Comparison of ENCODE assay signal across 24 cellular contexts in the genomic region with DNA sequence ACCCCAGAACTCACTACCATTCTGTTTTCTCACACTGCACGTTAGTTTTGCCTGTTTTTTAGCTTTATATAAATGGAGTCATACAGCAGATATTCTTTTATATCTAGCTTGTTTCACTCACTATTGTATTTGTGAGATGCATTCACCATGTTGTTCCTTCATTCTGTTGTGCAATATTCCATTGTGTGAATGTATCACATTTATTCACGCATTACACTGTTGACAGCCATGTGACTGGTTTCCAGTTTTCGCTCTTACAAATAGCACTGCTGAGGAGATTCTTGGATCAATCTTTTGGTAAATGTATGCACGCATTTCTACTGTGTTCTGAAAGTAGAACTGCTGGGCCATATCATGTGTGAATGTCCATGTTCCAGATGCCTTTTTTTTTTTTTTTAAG. TPM values are rescaled to one million over a fixed set of nuclear protein-coding genes. Genes with fewer than 3 reads are reported as not detected.
A peak's percentile ranks its signal among the peaks of the same experiment; 100 is the strongest.
DNase-seq lines count a peak whose midpoint lies in the region; ATAC-seq and TF ChIP-seq lines count a peak whose summit lies in the region.
"Had no signal": no experiment of that assay in that cellular context is flagged by ENCODE, and none has a peak within 500 bp of the region (broad histone marks: within the 10 kb centered on the region; RNA-seq: fewer than 3 reads in every experiment).

No MANE protein-coding gene starts in this region.

- TF ChIP-seq CTCF in DOHH2 (IDR thresholded peaks at IDR 0.05; ENCODE audit: low read depth, low read length, poor library complexity, severe bottlenecking) (no peak), OCI-LY1 (IDR thresholded peaks at IDR 0.05; ENCODE audit: low read length) (no peak), omental fat pad (IDR thresholded peaks at IDR 0.05) (no peak)

- H3F3A ChIP-seq in DOHH2 (ENCODE audit: control insufficient read depth, insufficient read depth), result peaks cover 28% of the 10 kb centered on the region
- no peaks in the 10 kb centered on the region for H3F3A ChIP-seq in OCI-LY1 (ENCODE audit: insufficient read depth, low read length)

- DNase-seq in substantia nigra (lab: John Stamatoyannopoulos, UW) (no peak), NCI-H2029 treated with DMSO at 0.1 percent for 48 hours (lab: John Stamatoyannopoulos, UW) (no peak), omental fat pad (ENCODE audit: low spot score) (no peak)
- no peak for DNase-seq in activated CD4-positive, alpha-beta T cell treated with anti-CD3 and anti-CD28 coated beads, Interleukin-2, amount 50 U/mL, for 48 hours
- DNase-seq: CD8-positive, alpha-beta memory T cell; DMS 273 treated with DMSO at 0.1 percent for 48 hours; DMS79; GF-D8; GOT3; HFFc6; MV-4-11; NCI-H1105; NCI-H2029; NCI-H446 treated with DMSO at 0.1 percent for 48 hours; NCI-H526; SIG-M5 had no signal

- H3K4me1 ChIP-seq in DOHH2 (ENCODE audit: control insufficient read depth, low read length) (peaks cover 74% of the 10 kb centered on the region), OCI-LY1 (ENCODE audit: insufficient read depth, low read length, severe bottlenecking) (peaks cover 25% of the 10 kb centered on the region)
- H3K4me1 ChIP-seq: A549 had no signal

- H3K9me2 ChIP-seq in DOHH2 (replicated peaks; ENCODE audit: control insufficient read depth, low read length) (no peaks in the 10 kb centered on the region), OCI-LY1 (ENCODE audit: low read depth, low read length) (no peaks in the 10 kb centered on the region)

- H3K79me2 ChIP-seq in DOHH2 (ENCODE audit: control insufficient read depth, low read length), result peaks cover 4% of the 10 kb centered on the region
- H3K79me2 ChIP-seq in OCI-LY1 (ENCODE audit: insufficient read depth, low read length), result no peaks in the 10 kb centered on the region

- no peak overlapping the region for H3K9ac ChIP-seq in OCI-LY1 (ENCODE audit: low read length)

- no peak overlapping the region for H2AFZ ChIP-seq in OCI-LY1 (ENCODE audit: low read length)

- H3K9me3 ChIP-seq in DOHH2 (ENCODE audit: control insufficient read depth, insufficient read depth, low read length) (peaks cover 4% of the 10 kb centered on the region; the same call in 1 of the 2 replicates), OCI-LY1 (ENCODE audit: low read length) (no peaks in the 10 kb centered on the region)
- H3K9me3 ChIP-seq: A549, HAP-1 had no signal

- H3K4me3 ChIP-seq in DOHH2 (ENCODE audit: low read length) (peak overlapping the region; percentile 66), OCI-LY1 (ENCODE audit: low read depth, low read length, poor library complexity, severe bottlenecking) (no peak overlapping the region)
- H3K4me3 ChIP-seq: A549, HAP-1, SK-N-MC had no signal

- H3K27ac ChIP-seq in DOHH2 (ENCODE audit: low read depth, low read length), result peak overlapping the region; percentile 88
- H3K27ac ChIP-seq in OCI-LY1 (ENCODE audit: low read depth, low read length, poor library complexity, severe bottlenecking), result peak overlapping the region; percentile 57
- H3K27ac ChIP-seq in cingulate gyrus (ENCODE audit: low read depth, low read length), result peak overlapping the region; percentile 80
- H3K27ac ChIP-seq in substantia nigra (ENCODE audit: low read depth, low read length, poor library complexity, severe bottlenecking), result peak overlapping the region; percentile 99
- H3K27ac ChIP-seq: A549, RWPE1, SK-N-MC had no signal

- H3K4me2 ChIP-seq in DOHH2 (ENCODE audit: low read length), result peak overlapping the region; percentile 95
- H3K4me2 ChIP-seq in OCI-LY1 (ENCODE audit: low read length), result no peak overlapping the region
- H3K4me2 ChIP-seq: A549 had no signal

- H4K20me1 ChIP-seq in DOHH2 (ENCODE audit: control insufficient read depth, insufficient read depth, low read depth, low read length) (no peaks in the 10 kb centered on the region), OCI-LY1 (ENCODE audit: insufficient read depth, low read length) (no peaks in the 10 kb centered on the region)

- no peak for ATAC-seq in omental fat pad (ENCODE audit: low FRiP score)
- ATAC-seq: A549, Panc1 had no signal

- no peaks in the 10 kb centered on the region for H3K27me3 ChIP-seq in DOHH2 (ENCODE audit: control insufficient read depth, low read length)
- H3K27me3 ChIP-seq in OCI-LY1 (ENCODE audit: insufficient read depth, low read length), result no peaks in the 10 kb centered on the region

- H3K36me3 ChIP-seq in DOHH2 (ENCODE audit: control insufficient read depth, low read length) (no peaks in the 10 kb centered on the region; the same call in 1 of the 2 replicates), OCI-LY1 (ENCODE audit: insufficient read depth, low read length) (no peaks in the 10 kb centered on the region; the same call in 1 of the 2 replicates)
- H3K36me3 ChIP-seq: HAP-1 had no signal

RNA-seq across cellular contexts. Expression of a gene that starts 6.4 kb away (rescaled TPM):
- total RNA-seq in omental fat pad, result 10 to 100 TPM in 3 of 4 donors, 1 to 10 TPM in 1; 8.9 to 27.5 (median 11.6) TPM

RNA-seq across cellular contexts. Expression of a gene that starts 26.3 kb away (rescaled TPM):
- 10 to 100 TPM; 11.2 to 16.1 (median 13.6) TPM for total RNA-seq in omental fat pad
